In the genomic region with DNA sequence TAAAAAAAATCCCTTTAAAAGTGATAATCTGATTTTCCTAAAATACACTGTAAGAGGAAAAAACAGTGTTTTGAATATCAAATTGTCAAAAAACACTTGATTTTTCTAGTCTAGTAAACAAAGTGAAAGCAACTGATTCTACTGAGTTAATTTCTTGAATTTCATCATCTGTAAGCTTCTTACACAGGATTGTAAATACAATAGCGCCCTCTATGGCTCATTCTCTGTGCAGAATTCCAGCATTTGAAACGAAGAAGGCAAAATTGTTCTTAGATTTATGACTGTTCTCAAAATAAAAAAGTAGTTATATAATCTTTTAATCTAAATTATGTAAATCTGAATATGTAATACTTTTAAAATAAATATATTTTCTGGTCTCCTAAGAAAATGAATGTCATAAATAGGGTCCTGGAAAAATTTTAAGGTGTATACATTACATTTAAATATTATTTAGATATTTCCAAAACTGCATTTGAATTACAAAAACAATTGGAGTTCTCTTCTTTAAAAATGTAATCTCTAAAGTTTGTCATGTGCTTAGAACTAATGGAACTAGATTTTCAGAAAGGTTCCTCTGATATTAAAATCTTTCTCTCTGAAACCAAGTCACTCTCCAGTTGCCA, we compare ENCODE assay signal across 8 cellular contexts.
DNase-seq lines count a peak whose midpoint lies in the region; ATAC-seq and TF ChIP-seq lines count a peak whose summit lies in the region.

No MANE protein-coding gene starts in this region.

- no peak for TF ChIP-seq POLR2A in esophagus muscularis mucosa (IDR thresholded peaks at IDR 0.05; ENCODE audit: low read depth)

- no peak overlapping the region for H3K4me3 ChIP-seq in esophagus muscularis mucosa

- peak; percentile 63 for ATAC-seq in GM21576 (IDR thresholded peaks at IDR 0.05; ENCODE audit: unreplicated experiment)
- ATAC-seq in HG03175 (IDR thresholded peaks at IDR 0.05; ENCODE audit: unreplicated experiment), result no peak

- H3K4me1 ChIP-seq in esophagus muscularis mucosa, result no peaks in the 10 kb centered on the region

- H3K9me3 ChIP-seq in esophagus muscularis mucosa, result no peaks in the 10 kb centered on the region

- TF ChIP-seq EP300 in esophagus muscularis mucosa (IDR thresholded peaks at IDR 0.05), result no peak

- peaks cover 0 to 6% (median 0%) of the 10 kb centered on the region in 4 donors for H3K27me3 ChIP-seq in esophagus muscularis mucosa

- peak; percentile 64 to 73 (median 70) for TF ChIP-seq CTCF in esophagus muscularis mucosa (IDR thresholded peaks at IDR 0.05)

- H3K27ac ChIP-seq in esophagus muscularis mucosa (replicated peaks in 1 of 4), result no peak overlapping the region

- intact Hi-C loops in esophagus muscularis mucosa (cut with DNase I), result loop anchor here (2.0 to 10.0 kb wide), 2 partner anchors 559 to 705 kb away; no protein-coding TSS in a partner anchor

- WGBS in esophagus muscularis mucosa, result 0% methylated on average over 2 of the region's 2 CpGs

- H3K36me3 ChIP-seq in esophagus muscularis mucosa, result no peaks in the 10 kb centered on the region

- DNase-seq in DMS114 treated with DMSO at 0.1 percent for 48 hours (lab: John Stamatoyannopoulos, UW; ENCODE audit: unreplicated experiment) (peak; percentile 38), NCI-H1092 treated with DMSO at 0.1 percent for 48 hours (lab: John Stamatoyannopoulos, UW) (peak; percentile 86), SHP77 treated with DMSO at 0.1 percent for 48 hours (lab: John Stamatoyannopoulos, UW) (peak; percentile 53), esophagus muscularis mucosa (ENCODE audit: extremely low spot score) (no peak), pons (ENCODE audit: low spot score) (peak; percentile 87)
- DNase-seq in activated CD4-positive, alpha-beta T cell treated with anti-CD3 and anti-CD28 coated beads, Interleukin-2, amount 50 U/mL, for 48 hours, result no peak

Comparison
In these comparisons a context has a peak if more than half of its experiments do, and no peak if none do; other contexts are left out.
1. DNase-seq: peak in DMS114 treated with DMSO at 0.1 percent for 48 hours (single experiment), NCI-H1092 treated with DMSO at 0.1 percent for 48 hours (single experiment), SHP77 treated with DMSO at 0.1 percent for 48 hours (single experiment) and pons (single experiment); none in esophagus muscularis mucosa (single experiment) and activated CD4-positive, alpha-beta T cell treated with anti-CD3 and anti-CD28 coated beads, Interleukin-2, amount 50 U/mL, for 48 hours (0 of 2).